ENCODE assay signal across 1 cellular context in the genomic region with DNA sequence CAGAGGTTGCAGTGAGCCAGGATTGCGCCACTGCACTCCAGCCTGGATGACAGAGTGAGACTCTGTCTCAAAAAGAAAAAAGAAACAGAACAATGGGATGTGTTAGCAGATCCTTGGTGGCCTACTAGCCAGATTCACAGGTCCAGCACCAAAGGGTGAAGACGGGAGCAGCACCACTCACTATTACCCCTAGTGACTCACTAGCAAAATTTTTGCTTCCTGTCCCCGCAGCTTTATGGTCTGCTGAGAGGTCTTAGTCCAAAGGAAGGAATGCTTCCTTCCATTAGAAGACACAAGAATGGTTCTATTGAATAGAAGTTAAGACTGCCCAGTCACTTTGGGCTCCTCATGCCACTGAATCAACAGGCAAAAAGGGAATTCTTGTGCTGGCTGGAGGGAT.
TF ChIP-seq lines count a peak whose summit lies in the region.

No MANE protein-coding gene starts in this region.

TF ChIP-seq in SK-N-SH, 30 proteins besides CTCF, POLR2A, EP300 and RAD21 (continued from another document):
- TF ChIP-seq, protein P1, sequence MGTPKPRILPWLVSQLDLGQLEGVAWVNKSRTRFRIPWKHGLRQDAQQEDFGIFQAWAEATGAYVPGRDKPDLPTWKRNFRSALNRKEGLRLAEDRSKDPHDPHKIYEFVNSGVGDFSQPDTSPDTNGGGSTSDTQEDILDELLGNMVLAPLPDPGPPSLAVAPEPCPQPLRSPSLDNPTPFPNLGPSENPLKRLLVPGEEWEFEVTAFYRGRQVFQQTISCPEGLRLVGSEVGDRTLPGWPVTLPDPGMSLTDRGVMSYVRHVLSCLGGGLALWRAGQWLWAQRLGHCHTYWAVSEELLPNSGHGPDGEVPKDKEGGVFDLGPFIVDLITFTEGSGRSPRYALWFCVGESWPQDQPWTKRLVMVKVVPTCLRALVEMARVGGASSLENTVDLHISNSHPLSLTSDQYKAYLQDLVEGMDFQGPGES (IDR thresholded peaks at IDR 0.05; ENCODE audit: low read depth, low read length), result no peak
- TF ChIP-seq GABPA (IDR thresholded peaks at IDR 0.05; ENCODE audit: low read depth) (no peak), RCOR1 (IDR thresholded peaks at IDR 0.05; ENCODE audit: low read length) (no peak), RXRA (IDR thresholded peaks at IDR 0.05; ENCODE audit: borderline replicate concordance, low read depth) (no peak), TEAD4 (IDR thresholded peaks at IDR 0.05; ENCODE audit: borderline replicate concordance, insufficient read depth) (no peak), RFX5 (IDR thresholded peaks at IDR 0.05; ENCODE audit: low read length) (no peak), TAF1 (IDR thresholded peaks at IDR 0.05; ENCODE audit: borderline replicate concordance, low read depth, low read length) (no peak)
- TF ChIP-seq, protein P2, sequence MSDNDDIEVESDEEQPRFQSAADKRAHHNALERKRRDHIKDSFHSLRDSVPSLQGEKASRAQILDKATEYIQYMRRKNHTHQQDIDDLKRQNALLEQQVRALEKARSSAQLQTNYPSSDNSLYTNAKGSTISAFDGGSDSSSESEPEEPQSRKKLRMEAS (IDR thresholded peaks at IDR 0.05; ENCODE audit: low read depth), result no peak
TF ChIP-seq in SK-N-SH: peak in this region for 0.
